Comparison of ENCODE assay signal across 8 cellular contexts in the genomic region with DNA sequence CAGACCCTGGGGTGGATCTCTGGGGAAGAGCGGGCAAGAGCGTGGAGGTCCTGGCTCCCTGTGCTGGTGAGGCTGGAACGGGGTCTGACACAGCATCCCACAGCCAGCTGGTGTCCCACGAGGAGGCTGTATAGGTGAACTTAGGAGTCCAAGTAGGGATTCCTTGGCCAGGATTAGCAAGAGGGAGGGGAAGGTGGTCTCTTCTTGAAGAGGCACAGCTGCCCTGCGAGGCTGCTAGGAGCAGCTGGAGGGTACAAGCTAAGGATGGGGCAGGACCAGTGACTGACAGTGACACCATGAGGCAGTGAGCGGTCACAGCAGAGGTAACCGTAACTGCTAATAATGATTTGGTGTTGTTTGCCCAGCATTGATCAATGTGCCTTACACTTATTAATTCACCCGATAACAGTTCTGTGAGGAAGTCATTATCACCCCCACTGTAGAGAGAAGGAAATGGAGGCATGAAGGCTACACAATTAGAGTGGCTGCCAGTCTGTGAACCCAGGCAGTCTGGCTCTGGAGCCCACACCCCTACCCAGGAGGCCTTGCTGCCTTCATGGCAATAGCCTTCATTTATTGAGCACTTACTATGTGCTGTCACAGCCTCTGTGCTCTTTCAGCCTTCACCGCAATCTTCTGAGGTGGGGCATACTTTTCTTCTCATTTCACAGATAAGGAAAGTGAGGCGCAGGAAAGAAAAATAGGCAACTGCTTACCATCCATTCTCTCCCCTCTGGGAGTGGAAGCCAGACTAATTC. TPM values are rescaled to one million over a fixed set of nuclear protein-coding genes. Genes with fewer than 3 reads are reported as not detected.
DNase-seq lines count a peak whose midpoint lies in the region; ATAC-seq and TF ChIP-seq lines count a peak whose summit lies in the region.

No MANE protein-coding gene starts in this region.

- H3K9ac ChIP-seq in Karpas-422 (ENCODE audit: low read length): no peak overlapping the region

- 59 to 73% methylated on average over 10 of the region's 10 CpGs for WGBS in upper lobe of left lung, 2 donors
- WGBS in sigmoid colon, 2 donors: 53 to 64% methylated on average over 10 of the region's 10 CpGs

- H3K4me1 ChIP-seq in Karpas-422 (ENCODE audit: low read length) (peaks cover 3% of the 10 kb centered on the region; the same call in 1 of the 2 replicates), lower lobe of right lung (peaks cover 30% of the 10 kb centered on the region), upper lobe of left lung (peaks cover 12 to 34% (median 23%) of the 10 kb centered on the region in 4 donors), sigmoid colon (no peaks in the 10 kb centered on the region)

- H3K27ac Mint-ChIP-seq in T-helper 17 cell: no peak overlapping the region

- no peaks in the 10 kb centered on the region for H3K79me2 ChIP-seq in Karpas-422 (ENCODE audit: low read length)

- peaks cover 25% of the 10 kb centered on the region for H3K27me3 Mint-ChIP-seq in T-helper 17 cell

- intact Hi-C loops in lower lobe of right lung (cut with DNase I) (no loop called here), sigmoid colon (cut with DNase I) (no loop called here)

- no peak overlapping the region for H2AFZ ChIP-seq in Karpas-422 (ENCODE audit: low read length)

- H4K20me1 ChIP-seq in Karpas-422 (ENCODE audit: insufficient read depth, low read depth, low read length): no peaks in the 10 kb centered on the region

- H3K36me3 ChIP-seq in Karpas-422 (ENCODE audit: insufficient read depth, low read length) (no peaks in the 10 kb centered on the region), lower lobe of right lung (no peaks in the 10 kb centered on the region), upper lobe of left lung (no peaks in the 10 kb centered on the region), sigmoid colon (no peaks in the 10 kb centered on the region)

- no peaks in the 10 kb centered on the region for H3K9me2 ChIP-seq in Karpas-422 (replicated peaks; ENCODE audit: insufficient read depth, low read length)

- no peak for TF ChIP-seq POLR2A in upper lobe of left lung (IDR thresholded peaks at IDR 0.05)
- TF ChIP-seq POLR2A in sigmoid colon (IDR thresholded peaks at IDR 0.05): no peak

- H3K27me3 ChIP-seq in Karpas-422 (ENCODE audit: low read length) (no peaks in the 10 kb centered on the region), lower lobe of right lung (ENCODE audit: low read depth) (no peaks in the 10 kb centered on the region), upper lobe of left lung (no peaks in the 10 kb centered on the region), sigmoid colon (peaks cover 0 to 14% (median 0%) of the 10 kb centered on the region in 3 donors)

- H3K4me3 ChIP-seq in Karpas-422 (ENCODE audit: low read length) (no peak overlapping the region), lower lobe of right lung (no peak overlapping the region), upper lobe of left lung (no peak overlapping the region), sigmoid colon (no peak overlapping the region)

- TF ChIP-seq EP300 in upper lobe of left lung (IDR thresholded peaks at IDR 0.05) (no peak), sigmoid colon (IDR thresholded peaks at IDR 0.05) (no peak)

- TF ChIP-seq CTCF in lower lobe of right lung (IDR thresholded peaks at IDR 0.05): peak; percentile 58
- peak; percentile 33 to 62 (median 49) for TF ChIP-seq CTCF in upper lobe of left lung (IDR thresholded peaks at IDR 0.05)
- peak in 2 of 4 experiments; percentile 26 to 29 for TF ChIP-seq CTCF in sigmoid colon (IDR thresholded peaks at IDR 0.05)

- DNase-seq in ELF-1 (ENCODE audit: low read depth, low spot score) (peak; percentile 61), Karpas-422 (peak; percentile 84), T-helper 17 cell (peak in 2 of 3 donors; percentile 14 to 22), cerebellum (ENCODE audit: low spot score) (peak; percentile 11), lower lobe of right lung (no peak), upper lobe of left lung (peak in 1 of 2 donors; percentile 54), sigmoid colon (no peak)

- H3K36me3 Mint-ChIP-seq in T-helper 17 cell (ENCODE audit: low read depth): no peaks in the 10 kb centered on the region

- H3K27ac ChIP-seq in Karpas-422 (ENCODE audit: low read length) (no peak overlapping the region), lower lobe of right lung (no peak overlapping the region), upper lobe of left lung (no peak overlapping the region), sigmoid colon (no peak overlapping the region)

- no peak overlapping the region for H3K4me3 Mint-ChIP-seq in T-helper 17 cell

- H3K4me1 Mint-ChIP-seq in T-helper 17 cell: peaks cover 8% of the 10 kb centered on the region

- H3K4me2 ChIP-seq in Karpas-422 (ENCODE audit: low read depth, low read length, poor library complexity, severe bottlenecking): no peak overlapping the region

- H3K9me3 ChIP-seq in Karpas-422 (ENCODE audit: low read length): no peaks in the 10 kb centered on the region
- no peaks in the 10 kb centered on the region for H3K9me3 ChIP-seq in T-helper 17 cell (ENCODE audit: control insufficient read depth, low read length, poor library complexity, severe bottlenecking)
- H3K9me3 ChIP-seq in lower lobe of right lung: no peaks in the 10 kb centered on the region
- no peaks in the 10 kb centered on the region for H3K9me3 ChIP-seq in upper lobe of left lung
- no peaks in the 10 kb centered on the region for H3K9me3 ChIP-seq in sigmoid colon

- ATAC-seq in GM21515 (IDR thresholded peaks at IDR 0.05; ENCODE audit: unreplicated experiment): peak; percentile 83
- ATAC-seq in T-helper 17 cell: peak; percentile 96
- ATAC-seq in lower lobe of right lung: peak; percentile 70 to 71
- peak; percentile 37 to 56 for ATAC-seq in upper lobe of left lung (ENCODE audit: low FRiP score in 2 of 2)

RNA-seq across cellular contexts. Expression of gene TMEM44, which starts 59.4 kb away (rescaled TPM):
- total RNA-seq in Karpas-422 (2014; rRNA removed; shearing (Covaris generic); ENCODE audit: low replicate concordance): 10.9 and 36.9 TPM in 2 replicates
- total RNA-seq in T-helper 17 cell: under 1 TPM; 0.87 to 0.94 TPM
- 24.3 TPM for total RNA-seq in cerebellum
- total RNA-seq in lower lobe of right lung: 22.7 TPM
- total RNA-seq in upper lobe of left lung: 10 to 100 TPM; 12.9 to 39.3 (median 22.1) TPM
- 10 to 100 TPM in 1 of 4 donors, 1 to 10 TPM in 3; 2.0 to 11.9 (median 5.2) TPM for total RNA-seq in sigmoid colon
- 10 to 100 TPM; 24.0 to 25.8 (median 25.7) TPM for polyA plus RNA-seq in sigmoid colon

Comparison
In these comparisons a context has a peak if more than half of its experiments do, and no peak if none do; other contexts are left out.
1. DNase-seq: peak in ELF-1 (single experiment), Karpas-422 (single experiment), T-helper 17 cell (2 of 3) and cerebellum (single experiment); none in lower lobe of right lung (single experiment) and sigmoid colon (single experiment).
2. Peak in every context shown above with its lines, with median percentiles within 50 percentile points of each other: ATAC-seq.